Comparison of ENCODE assay signal across 31 cellular contexts in the genomic region with DNA sequence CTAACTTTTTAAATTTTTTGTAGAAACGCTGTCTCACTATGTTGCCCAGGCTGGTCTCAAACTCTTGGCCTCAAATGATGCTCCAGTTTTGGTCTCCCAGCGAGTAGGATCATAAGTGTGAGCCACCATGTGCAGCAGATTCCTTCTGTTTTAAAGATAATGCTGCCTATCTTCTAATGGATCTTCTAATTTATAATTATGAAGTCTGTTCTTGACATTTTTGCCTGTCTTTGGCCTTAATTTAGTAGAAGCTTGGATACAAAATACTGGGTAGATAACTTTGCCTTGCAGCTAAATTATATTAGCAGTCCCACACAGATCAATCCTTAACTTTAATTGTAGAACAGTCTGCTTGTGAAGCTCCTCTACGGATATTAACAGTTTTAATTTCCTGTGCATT.
"Had no signal": no experiment of that assay in that cellular context is flagged by ENCODE, and none has a peak within 500 bp of the region (broad histone marks: within the 10 kb centered on the region; RNA-seq: fewer than 3 reads in every experiment).

No MANE protein-coding gene starts in this region.

- H3K27ac ChIP-seq: adrenal gland, ascending aorta, body of pancreas, brain microvascular endothelial cell, breast epithelium, cardiac muscle cell had no signal

- DNase-seq: activated effector memory CD4-positive, alpha-beta T cell treated with anti-CD3 and anti-CD28 coated beads, Interleukin-2, amount 50 U/mL, for 16 hours; activated effector memory CD4-positive, alpha-beta T cell treated with Interleukin-2 at 50 U/mL for 16 hours; activated gamma-delta T cell; activated gamma-delta T cell treated with Interleukin-2 at 50 U/mL for 16 hours; activated naive CD4-positive, alpha-beta T cell; activated naive CD4-positive, alpha-beta T cell treated with anti-CD3 and anti-CD28 coated beads for 36 hours; activated naive CD4-positive, alpha-beta T cell treated with anti-CD3 and anti-CD28 coated beads, Interleukin-2, amount 10 ng/mL, durations not matched to agents 7 days and 5 days; activated naive CD4-positive, alpha-beta T cell treated with anti-CD3 and anti-CD28 coated beads, Interleukin-2, amount 50 U/mL, for 16 hours; activated naive CD4-positive, alpha-beta T cell treated with Interleukin-2 at 50 U/mL for 16 hours; activated naive CD8-positive, alpha-beta T cell treated with anti-CD3 and anti-CD28 coated beads for 36 hours; activated naive CD8-positive, alpha-beta T cell treated with anti-CD3 and anti-CD28 coated beads, Interleukin-2, amount 10 ng/mL, durations not matched to agents 7 days and 5 days; activated naive CD8-positive, alpha-beta T cell treated with anti-CD3 and anti-CD28 coated beads, Interleukin-2, amount 50 U/mL, for 24 hours; activated T-cell treated with anti-CD3 and anti-CD28 coated beads, Interleukin-2, amount 50 U/mL, for 24 hours; activated T-cell treated with anti-CD3 and anti-CD28 coated beads, Interleukin-2, amount 50 U/mL, for 4 hours; activated T-cell treated with anti-CD3 and anti-CD28 coated beads, Interleukin-2, amount 50 U/mL, for 48 hours; activated T-cell treated with anti-CD3 and anti-CD28 coated beads, Interleukin-2, amount 50 U/mL, for 72 hours; adrenal gland; amniotic stem cell; amygdala; anterior cingulate cortex; aorta; body of pancreas; brain microvascular endothelial cell; caudate nucleus; central memory CD4-positive, alpha-beta T cell; cerebellar nuclear complex had no signal

- H3K36me3 ChIP-seq: adrenal gland, ascending aorta, brain microvascular endothelial cell, breast epithelium, cardiac muscle cell had no signal

- H3K4me1 ChIP-seq: adrenal gland, ascending aorta, body of pancreas, breast epithelium had no signal

- ATAC-seq: activated naive CD4-positive, alpha-beta T cell treated with anti-CD3 and anti-CD28 coated beads, Interleukin-2, amount 50 U/mL, for 72 hours; activated naive CD8-positive, alpha-beta T cell treated with anti-CD3 and anti-CD28 coated beads, Interleukin-2, amount 50 U/mL, for 24 hours; activated T-cell treated with anti-CD3 and anti-CD28 coated beads, Interleukin-2, amount 50 U/mL, for 4 hours; activated T-cell treated with anti-CD3 and anti-CD28 coated beads, Interleukin-2, amount 50 U/mL, for 72 hours; activated T-helper 17 cell treated with anti-CD3 and anti-CD28 coated beads, Interleukin-2, amount 50 U/mL, for 72 hours; body of pancreas had no signal

- H3K4me3 ChIP-seq: adrenal gland, ascending aorta, body of pancreas, breast epithelium, cardiac muscle cell had no signal

- H3K27me3 ChIP-seq: adrenal gland, ascending aorta, body of pancreas, brain microvascular endothelial cell, breast epithelium, cardiac muscle cell had no signal

- H3K9me3 ChIP-seq: adrenal gland, ascending aorta, body of pancreas, breast epithelium had no signal
